ENCODE assay signal across 8 cellular contexts in the genomic region with DNA sequence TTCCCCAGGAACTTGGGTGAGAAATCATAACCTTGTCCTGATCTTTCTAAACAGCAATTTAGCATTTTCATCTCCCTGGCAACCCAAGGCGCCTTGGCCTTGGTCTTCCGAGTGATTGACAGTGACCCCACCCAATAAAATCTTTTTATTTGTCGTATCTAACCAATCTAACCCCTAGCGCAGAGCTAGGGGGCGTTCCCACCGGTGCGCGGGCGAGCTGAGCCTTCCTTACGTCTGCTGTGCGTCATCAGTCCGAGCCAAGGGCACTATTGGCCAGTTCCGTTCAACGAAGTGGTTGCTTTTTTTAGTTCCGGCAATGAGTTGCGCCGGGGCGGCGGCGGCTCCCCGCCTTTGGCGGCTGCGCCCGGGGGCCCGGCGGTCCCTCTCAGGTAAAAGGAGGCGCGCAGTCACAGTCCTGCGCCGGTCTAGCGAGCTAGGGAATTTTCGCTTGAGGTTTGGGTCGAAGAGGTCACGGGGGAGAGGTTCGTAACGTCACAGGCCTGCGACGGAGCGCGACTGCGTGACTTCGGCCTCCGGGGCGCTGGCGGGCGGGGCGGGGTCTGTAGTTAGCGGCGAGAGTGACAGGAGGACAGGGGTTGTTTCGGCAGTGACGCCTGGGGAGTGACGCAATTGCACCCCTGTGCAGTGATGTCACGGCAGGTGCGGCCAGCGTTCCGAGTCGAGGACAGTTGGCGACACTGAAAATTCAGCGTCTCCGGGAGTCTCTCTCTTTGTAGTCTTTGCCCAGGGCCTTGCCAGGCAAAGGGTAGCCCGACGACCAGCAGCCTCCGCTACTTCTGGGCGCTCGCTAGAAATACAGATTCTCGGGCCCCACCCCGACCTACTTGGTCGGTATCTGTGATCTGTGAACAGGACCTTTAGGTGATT. TPM values are rescaled to one million over a fixed set of nuclear protein-coding genes. Genes with fewer than 3 reads are reported as not detected.
DNase-seq lines count a peak whose midpoint lies in the region; ATAC-seq and TF ChIP-seq lines count a peak whose summit lies in the region.

A gene (plus strand): TSS at position 266 of the 888 bp plus-strand sequence. CDS start 51 bp downstream, at position 317.

- peak within 1 kb of the TSS; percentile 71 for H3K4me3 ChIP-seq in epithelial cell of proximal tubule (ENCODE audit: low read depth, low read length)

- H3K4me1 Mint-ChIP-seq in activated T-cell treated with anti-CD3 and anti-CD28 coated beads, Interleukin-2, amount 50 U/mL, for 24 hours (ENCODE audit: low read depth): peaks cover 15% of the 10 kb centered on the region

- peaks cover 14% of the 10 kb centered on the region for H3K36me3 Mint-ChIP-seq in activated T-cell treated with anti-CD3 and anti-CD28 coated beads, Interleukin-2, amount 50 U/mL, for 24 hours (ENCODE audit: low read depth)

- no peak for TF ChIP-seq CTCF in epithelial cell of proximal tubule (conservative IDR thresholded peaks at IDR 0.05; ENCODE audit: low read depth, low read length)

- in situ Hi-C loops in KBM-7 (cut with MboI; ENCODE audit: low pct_unique_long_range_greater_than_20kb, low sequenced_read_pairs): no loop called here

- H3K27me3 Mint-ChIP-seq in activated T-cell treated with anti-CD3 and anti-CD28 coated beads, Interleukin-2, amount 50 U/mL, for 24 hours: no peaks in the 10 kb centered on the region

- ATAC-seq in GM21717 (IDR thresholded peaks at IDR 0.05; ENCODE audit: unreplicated experiment): peak; percentile 92

- DNase-seq in DMS153 (lab: John Stamatoyannopoulos, UW) (peak; percentile 99), KBM-7 (peak; percentile 99), epithelial cell of proximal tubule (ENCODE audit: low read depth) (peak; percentile 99), mucosa of gallbladder (ENCODE audit: low spot score) (peak; percentile 99)
- DNase-seq in activated T-cell treated with anti-CD3 and anti-CD28 coated beads, Interleukin-2, amount 50 U/mL, for 24 hours: peak; percentile 99
- DNase-seq in stimulated activated CD8-positive, alpha-beta memory T cell treated with anti-CD3 and anti-CD28 coated beads, Interleukin-4, amount 100 ng/mL, for 4 hours (ENCODE audit: low read depth in 2 of 2, low spot score in 1 of 2): peak; percentile 96

- H3K27ac Mint-ChIP-seq in activated T-cell treated with anti-CD3 and anti-CD28 coated beads, Interleukin-2, amount 50 U/mL, for 24 hours: peak within 1 kb of the TSS; percentile 99

- H3K9me3 Mint-ChIP-seq in activated T-cell treated with anti-CD3 and anti-CD28 coated beads, Interleukin-2, amount 50 U/mL, for 24 hours: no peaks in the 10 kb centered on the region

- peak within 1 kb of the TSS; percentile 90 for H3K4me3 Mint-ChIP-seq in activated T-cell treated with anti-CD3 and anti-CD28 coated beads, Interleukin-2, amount 50 U/mL, for 24 hours

TF ChIP-seq in PFSK-1, 5 proteins besides CTCF, POLR2A, EP300 and RAD21:
- TF ChIP-seq FOXP2 (optimal IDR thresholded peaks at IDR 0.05; ENCODE audit: borderline replicate concordance, extremely low read depth, extremely low read length, insufficient read depth) (peak; percentile 72), POLR2AphosphoS5 (IDR thresholded peaks at IDR 0.05; ENCODE audit: low read depth, low read length) (peak; percentile 72), SIN3A (IDR thresholded peaks at IDR 0.05; ENCODE audit: borderline replicate concordance, insufficient read depth, low read length) (0 out of 2 replicates have a peak, but pooled peaks have one; percentile 16)
- TF ChIP-seq, protein P1, sequence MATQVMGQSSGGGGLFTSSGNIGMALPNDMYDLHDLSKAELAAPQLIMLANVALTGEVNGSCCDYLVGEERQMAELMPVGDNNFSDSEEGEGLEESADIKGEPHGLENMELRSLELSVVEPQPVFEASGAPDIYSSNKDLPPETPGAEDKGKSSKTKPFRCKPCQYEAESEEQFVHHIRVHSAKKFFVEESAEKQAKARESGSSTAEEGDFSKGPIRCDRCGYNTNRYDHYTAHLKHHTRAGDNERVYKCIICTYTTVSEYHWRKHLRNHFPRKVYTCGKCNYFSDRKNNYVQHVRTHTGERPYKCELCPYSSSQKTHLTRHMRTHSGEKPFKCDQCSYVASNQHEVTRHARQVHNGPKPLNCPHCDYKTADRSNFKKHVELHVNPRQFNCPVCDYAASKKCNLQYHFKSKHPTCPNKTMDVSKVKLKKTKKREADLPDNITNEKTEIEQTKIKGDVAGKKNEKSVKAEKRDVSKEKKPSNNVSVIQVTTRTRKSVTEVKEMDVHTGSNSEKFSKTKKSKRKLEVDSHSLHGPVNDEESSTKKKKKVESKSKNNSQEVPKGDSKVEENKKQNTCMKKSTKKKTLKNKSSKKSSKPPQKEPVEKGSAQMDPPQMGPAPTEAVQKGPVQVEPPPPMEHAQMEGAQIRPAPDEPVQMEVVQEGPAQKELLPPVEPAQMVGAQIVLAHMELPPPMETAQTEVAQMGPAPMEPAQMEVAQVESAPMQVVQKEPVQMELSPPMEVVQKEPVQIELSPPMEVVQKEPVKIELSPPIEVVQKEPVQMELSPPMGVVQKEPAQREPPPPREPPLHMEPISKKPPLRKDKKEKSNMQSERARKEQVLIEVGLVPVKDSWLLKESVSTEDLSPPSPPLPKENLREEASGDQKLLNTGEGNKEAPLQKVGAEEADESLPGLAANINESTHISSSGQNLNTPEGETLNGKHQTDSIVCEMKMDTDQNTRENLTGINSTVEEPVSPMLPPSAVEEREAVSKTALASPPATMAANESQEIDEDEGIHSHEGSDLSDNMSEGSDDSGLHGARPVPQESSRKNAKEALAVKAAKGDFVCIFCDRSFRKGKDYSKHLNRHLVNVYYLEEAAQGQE (IDR thresholded peaks at IDR 0.05; ENCODE audit: insufficient read depth in 1 of 2, low read depth in 2 of 2, low read length in 2 of 2): no peak

RNA-seq across cellular contexts. Expression of the gene that starts here (rescaled TPM):
- 18.3 TPM for polyA plus RNA-seq in PFSK-1 (2012; ENCODE audit: insufficient read length, low read depth)
- total RNA-seq in epithelial cell of proximal tubule (10.6 and 13.7 TPM in 2 replicates), mucosa of gallbladder (26.2 TPM)

Comparison
In these comparisons a context has a peak if more than half of its experiments do, and no peak if none do; other contexts are left out.
1. Peak in every context shown above with its lines: DNase-seq, ATAC-seq and H3K4me3 ChIP-seq.